In genomic region chr6:125611573-125612399, GRCh38 we compare ENCODE assay signal across 11 cellular contexts.
DNase-seq lines count a peak whose midpoint lies in the region; ATAC-seq and TF ChIP-seq lines count a peak whose summit lies in the region.
"Had no signal": no experiment of that assay in that cellular context is flagged by ENCODE, and none has a peak within 500 bp of the region (broad histone marks: within the 10 kb centered on the region; RNA-seq: fewer than 3 reads in every experiment).

No MANE protein-coding gene starts in this region.

- H3K27me3 Mint-ChIP-seq in type B pancreatic cell, result peaks cover 3% of the 10 kb centered on the region

- H3K27me3 ChIP-seq in right atrium auricular region, result no peaks in the 10 kb centered on the region
- no peaks in the 10 kb centered on the region for H3K27me3 ChIP-seq in effector memory CD4-positive, alpha-beta T cell (replicated peaks; ENCODE audit: control insufficient read depth, insufficient read depth, low read length, poor library complexity, severe bottlenecking)
- H3K27me3 ChIP-seq: BLaER1 had no signal

- H3K27ac Mint-ChIP-seq in type B pancreatic cell, result peak overlapping the region; percentile 40
- H3K27ac Mint-ChIP-seq: activated naive CD8-positive, alpha-beta T cell; stimulated activated effector memory CD8-positive, alpha-beta T cell treated with anti-CD3 and anti-CD28 coated beads, Interleukin-12 subunit alpha, Interleukin-12 subunit beta, amount 100 ng/mL, for 72 hours had no signal

- H3K36me3 ChIP-seq in right atrium auricular region, result no peaks in the 10 kb centered on the region
- no peaks in the 10 kb centered on the region for H3K36me3 ChIP-seq in effector memory CD4-positive, alpha-beta T cell (ENCODE audit: control insufficient read depth, insufficient read depth, low read length)
- H3K36me3 ChIP-seq: BLaER1 had no signal

- peak overlapping the region; percentile 78 for H3K4me3 Mint-ChIP-seq in type B pancreatic cell
- H3K4me3 Mint-ChIP-seq: activated naive CD8-positive, alpha-beta T cell; stimulated activated effector memory CD8-positive, alpha-beta T cell treated with anti-CD3 and anti-CD28 coated beads, Interleukin-12 subunit alpha, Interleukin-12 subunit beta, amount 100 ng/mL, for 72 hours had no signal

- H3K4me1 ChIP-seq in right atrium auricular region, result peaks cover 0 to 13% of the 10 kb centered on the region in 2 donors
- no peaks in the 10 kb centered on the region for H3K4me1 ChIP-seq in effector memory CD4-positive, alpha-beta T cell (ENCODE audit: control insufficient read depth, insufficient read depth, low read length, poor library complexity, severe bottlenecking)
- H3K4me1 ChIP-seq: BLaER1 had no signal

- no peaks in the 10 kb centered on the region for H3K36me3 Mint-ChIP-seq in type B pancreatic cell
- H3K36me3 Mint-ChIP-seq: activated naive CD8-positive, alpha-beta T cell had no signal

- H3K4me1 Mint-ChIP-seq in type B pancreatic cell (ENCODE audit: unreplicated experiment), result peaks cover 21% of the 10 kb centered on the region
- H3K4me1 Mint-ChIP-seq: stimulated activated effector memory CD8-positive, alpha-beta T cell treated with anti-CD3 and anti-CD28 coated beads, Interleukin-12 subunit alpha, Interleukin-12 subunit beta, amount 100 ng/mL, for 72 hours had no signal

- peak; percentile 70 for ATAC-seq in Right ventricle myocardium inferior
- no peak for ATAC-seq in GM18873 (IDR thresholded peaks at IDR 0.05; ENCODE audit: low FRiP score, unreplicated experiment)
- ATAC-seq in GM21723 (IDR thresholded peaks at IDR 0.05; ENCODE audit: unreplicated experiment), result no peak
- ATAC-seq: stimulated activated effector memory CD8-positive, alpha-beta T cell treated with anti-CD3 and anti-CD28 coated beads, Interleukin-12 subunit alpha, Interleukin-12 subunit beta, amount 100 ng/mL, for 72 hours had no signal

- DNase-seq in Right ventricle myocardium inferior (ENCODE audit: missing footprints) (no peak), right atrium auricular region (ENCODE audit: low spot score) (no peak), dermis microvascular lymphatic vessel endothelial cell (ENCODE audit: low read depth in 2 of 2) (peak; percentile 31 to 98), medulla oblongata (ENCODE audit: extremely low spot score) (peak; percentile 69), type B pancreatic cell (ENCODE audit: extremely low spot score, unreplicated experiment) (no peak)
- DNase-seq in effector memory CD4-positive, alpha-beta T cell, result no peak

- no peak overlapping the region for H3K27ac ChIP-seq in right atrium auricular region
- H3K27ac ChIP-seq in effector memory CD4-positive, alpha-beta T cell (ENCODE audit: insufficient read depth, low read length, poor library complexity, severe bottlenecking), result no peak overlapping the region
- H3K27ac ChIP-seq: BLaER1 had no signal

- TF ChIP-seq CTCF in right atrium auricular region (IDR thresholded peaks at IDR 0.05) (no peak), type B pancreatic cell (conservative IDR thresholded peaks at IDR 0.05) (no peak)

- intact Hi-C loops in Right ventricle myocardium inferior (cut with DNase I), result no loop called here

- H3K4me3 ChIP-seq in right atrium auricular region, result peak overlapping the region in 1 of 2 donors; percentile 12
- no peak overlapping the region for H3K4me3 ChIP-seq in effector memory CD4-positive, alpha-beta T cell (ENCODE audit: insufficient read depth, low read depth, low read length, poor library complexity, severe bottlenecking)
- H3K4me3 ChIP-seq: BLaER1 had no signal

- H3K9me3 ChIP-seq in right atrium auricular region, result no peaks in the 10 kb centered on the region
- H3K9me3 ChIP-seq in effector memory CD4-positive, alpha-beta T cell (ENCODE audit: control insufficient read depth, low read length), result no peaks in the 10 kb centered on the region
- H3K9me3 ChIP-seq: BLaER1 had no signal

- peaks cover 4% of the 10 kb centered on the region for H3K9me3 Mint-ChIP-seq in type B pancreatic cell
- H3K9me3 Mint-ChIP-seq: stimulated activated effector memory CD8-positive, alpha-beta T cell treated with anti-CD3 and anti-CD28 coated beads, Interleukin-12 subunit alpha, Interleukin-12 subunit beta, amount 100 ng/mL, for 72 hours had no signal

Comparison
In these comparisons a context has a peak if more than half of its experiments do, and no peak if none do; other contexts are left out.
1. DNase-seq: peak in dermis microvascular lymphatic vessel endothelial cell (2 of 2) and medulla oblongata (single experiment); none in Right ventricle myocardium inferior (single experiment), right atrium auricular region (single experiment), type B pancreatic cell (single experiment) and effector memory CD4-positive, alpha-beta T cell (0 of 3).